Comparison of ENCODE assay signal across 26 cellular contexts in genomic region chr3:66317750-66318366, GRCh38.
"Had no signal": no experiment of that assay in that cellular context is flagged by ENCODE, and none has a peak within 500 bp of the region (broad histone marks: within the 10 kb centered on the region; RNA-seq: fewer than 3 reads in every experiment).

No MANE protein-coding gene starts in this region.

- FAIRE-seq: frontal cortex, keratinocyte had no signal

- H3K9me3 Mint-ChIP-seq: stimulated activated memory B cell treated with anti-CD40 and anti-IgM and Interleukin-4, amounts not matched to agents 10 μg/mL and 1 μg/mL and 100 μg/mL, for 72 hours had no signal

- H3K9ac ChIP-seq: parathyroid adenoma had no signal

- H2AFZ ChIP-seq: parathyroid adenoma had no signal

- DNase-seq: activated CD4-positive, alpha-beta memory T cell treated with anti-CD3 and anti-CD28 coated beads, Interleukin-2, amount 10 ng/mL, durations not matched to agents 7 days and 5 days; activated CD4-positive, alpha-beta T cell treated with anti-CD3 and anti-CD28 coated beads, Interleukin-2, amount 10 ng/mL, durations not matched to agents 24 days and 14 days; activated gamma-delta T cell; activated naive CD4-positive, alpha-beta T cell treated with anti-CD3 and anti-CD28 coated beads, Interleukin-2, amount 50 U/mL, for 16 hours; activated naive CD8-positive, alpha-beta T cell treated with anti-CD3 and anti-CD28 coated beads, Interleukin-2, amount 50 U/mL, for 24 hours; central memory CD4-positive, alpha-beta T cell; natural killer cell; stimulated activated CD4-positive, alpha-beta T cell treated with anti-CD3 and anti-CD28 coated beads, Interleukin-15, amount 100 ng/mL, for 24 hours; T-helper 2 cell; testis; trophoblast cell; uterus had no signal

- H3K4me3 ChIP-seq: coronary artery, esophagus muscularis mucosa, heart left ventricle, lung, smooth muscle cell, testis, uterus had no signal

- ATAC-seq: activated CD4-positive, CD25-positive, alpha-beta regulatory T cell treated with anti-CD3 and anti-CD28 coated beads, Interleukin-2, amount 50 U/mL, for 24 hours; activated naive CD8-positive, alpha-beta T cell treated with anti-CD3 and anti-CD28 coated beads, Interleukin-2, amount 50 U/mL, for 24 hours; natural killer cell; sciatic nerve; stimulated activated memory B cell treated with anti-CD40 and anti-IgM and Interleukin-4, amounts not matched to agents 10 μg/mL and 1 μg/mL and 100 μg/mL, for 72 hours had no signal

- H3K27me3 Mint-ChIP-seq: activated CD4-positive, alpha-beta memory T cell treated with anti-CD3 and anti-CD28 coated beads, Interleukin-2, amount 10 ng/mL, durations not matched to agents 7 days and 5 days; activated CD4-positive, alpha-beta T cell treated with anti-CD3 and anti-CD28 coated beads, Interleukin-2, amount 10 ng/mL, durations not matched to agents 24 days and 14 days; activated naive CD8-positive, alpha-beta T cell treated with anti-CD3 and anti-CD28 coated beads, Interleukin-2, amount 50 U/mL, for 24 hours; stimulated activated memory B cell treated with anti-CD40 and anti-IgM and Interleukin-4, amounts not matched to agents 10 μg/mL and 1 μg/mL and 100 μg/mL, for 72 hours had no signal

- H3K4me2 ChIP-seq: smooth muscle cell had no signal

- H3K27me3 ChIP-seq: esophagus muscularis mucosa, heart left ventricle, testis, uterus had no signal

- H3K27ac ChIP-seq: coronary artery, esophagus muscularis mucosa, heart left ventricle, parathyroid adenoma, testis, uterus, VCaP had no signal

- H3K36me3 ChIP-seq: esophagus muscularis mucosa, heart left ventricle, uterus had no signal

- H3K4me3 Mint-ChIP-seq: activated CD4-positive, alpha-beta memory T cell treated with anti-CD3 and anti-CD28 coated beads, Interleukin-2, amount 10 ng/mL, durations not matched to agents 7 days and 5 days; activated CD4-positive, alpha-beta T cell treated with anti-CD3 and anti-CD28 coated beads, Interleukin-2, amount 10 ng/mL, durations not matched to agents 24 days and 14 days; activated naive CD8-positive, alpha-beta T cell treated with anti-CD3 and anti-CD28 coated beads, Interleukin-2, amount 50 U/mL, for 24 hours; activated T-helper 1 cell treated with anti-CD3 and anti-CD28 coated beads, Interleukin-12 subunit alpha, Interleukin-12 subunit beta, Interleukin-2, Interleukin-4 antibody, amounts not matched to agents 30 ng/mL and 10 ng/mL and 1 ng/mL, durations not matched to agents 14 hours and 24 hours and 36 hours; brain; natural killer cell; stimulated activated memory B cell treated with anti-CD40 and anti-IgM and Interleukin-4, amounts not matched to agents 10 μg/mL and 1 μg/mL and 100 μg/mL, for 72 hours had no signal

- H3K4me1 ChIP-seq: esophagus muscularis mucosa, parathyroid adenoma, testis, uterus had no signal

- H3K9me3 ChIP-seq: testis, uterus had no signal

- H3K27ac Mint-ChIP-seq: activated CD4-positive, alpha-beta memory T cell treated with anti-CD3 and anti-CD28 coated beads, Interleukin-2, amount 10 ng/mL, durations not matched to agents 7 days and 5 days; activated CD4-positive, alpha-beta T cell treated with anti-CD3 and anti-CD28 coated beads, Interleukin-2, amount 10 ng/mL, durations not matched to agents 24 days and 14 days; activated naive CD8-positive, alpha-beta T cell treated with anti-CD3 and anti-CD28 coated beads, Interleukin-2, amount 50 U/mL, for 24 hours; activated T-helper 1 cell treated with anti-CD3 and anti-CD28 coated beads, Interleukin-12 subunit alpha, Interleukin-12 subunit beta, Interleukin-2, Interleukin-4 antibody, amounts not matched to agents 30 ng/mL and 10 ng/mL and 1 ng/mL, durations not matched to agents 14 hours and 24 hours and 36 hours; brain; natural killer cell; stimulated activated memory B cell treated with anti-CD40 and anti-IgM and Interleukin-4, amounts not matched to agents 10 μg/mL and 1 μg/mL and 100 μg/mL, for 72 hours had no signal
